ENCODE assay signal across 9 cellular contexts in genomic region chr4:22500128-22500611, GRCh38. TPM values are rescaled to one million over a fixed set of nuclear protein-coding genes. Genes with fewer than 3 reads are reported as not detected.
DNase-seq lines count a peak whose midpoint lies in the region; ATAC-seq and TF ChIP-seq lines count a peak whose summit lies in the region.
"Had no signal": no experiment of that assay in that cellular context is flagged by ENCODE, and none has a peak within 500 bp of the region (broad histone marks: within the 10 kb centered on the region; RNA-seq: fewer than 3 reads in every experiment).

No MANE protein-coding gene starts in this region.

- no peak for TF ChIP-seq POLR2A in esophagus muscularis mucosa (IDR thresholded peaks at IDR 0.05; ENCODE audit: low read depth)

- H3K4me3 ChIP-seq in esophagus muscularis mucosa (no peak overlapping the region), psoas muscle (no peak overlapping the region)

- H3K9me3 ChIP-seq in esophagus muscularis mucosa (no peaks in the 10 kb centered on the region), psoas muscle (no peaks in the 10 kb centered on the region)

- TF ChIP-seq RAD21 in Ishikawa (IDR thresholded peaks at IDR 0.05; ENCODE audit: low read depth) = no peak

- peak; percentile 27 for DNase-seq in NCI-H2196 (lab: John Stamatoyannopoulos, UW; ENCODE audit: unreplicated experiment)
- peak; percentile 42 for DNase-seq in esophagus muscularis mucosa (ENCODE audit: extremely low spot score)
- no peak for DNase-seq in psoas muscle
- DNase-seq in ecto neural progenitor cell (ENCODE audit: low spot score) = no peak
- DNase-seq: DND-41 had no signal

- TF ChIP-seq CTCF in esophagus muscularis mucosa (IDR thresholded peaks at IDR 0.05) = no peak
- no peak for TF ChIP-seq CTCF in psoas muscle (IDR thresholded peaks at IDR 0.05)

- H3K27ac ChIP-seq in esophagus muscularis mucosa (replicated peaks in 1 of 4) = peak overlapping the region; percentile 35 to 61 (median 40)
- H3K27ac ChIP-seq in psoas muscle = peak overlapping the region; percentile 70

- peaks cover 24 to 55% (median 37%) of the 10 kb centered on the region in 4 donors for H3K4me1 ChIP-seq in esophagus muscularis mucosa
- peaks cover 30% of the 10 kb centered on the region for H3K4me1 ChIP-seq in psoas muscle

- peak; percentile 50; the same call in 1 of the 2 replicates for TF ChIP-seq EP300 in Ishikawa (IDR thresholded peaks at IDR 0.05; ENCODE audit: borderline replicate concordance)
- TF ChIP-seq EP300 in esophagus muscularis mucosa (IDR thresholded peaks at IDR 0.05) = no peak

- intact Hi-C loops in esophagus muscularis mucosa (cut with DNase I) (no loop called here), psoas muscle (cut with DNase I) (no loop called here)

- 63% methylated on average over 8 of the region's 8 CpGs for WGBS in esophagus muscularis mucosa
- WGBS in psoas muscle, 3 donors = 26 to 35% (median 26%) methylated on average over 8 of the region's 8 CpGs

- H3K36me3 ChIP-seq in esophagus muscularis mucosa = no peaks in the 10 kb centered on the region
- no peaks in the 10 kb centered on the region for H3K36me3 ChIP-seq in psoas muscle (ENCODE audit: insufficient read depth in 1 of 2, low read depth in 1 of 2)

- H3K27me3 ChIP-seq in esophagus muscularis mucosa (no peaks in the 10 kb centered on the region), psoas muscle (ENCODE audit: insufficient read depth in 3 of 3, low read length in 2 of 3) (no peaks in the 10 kb centered on the region)

- ATAC-seq in psoas muscle (peak; percentile 33 to 79 (median 56)), HG03175 (IDR thresholded peaks at IDR 0.05; ENCODE audit: unreplicated experiment) (no peak), HG02870 (IDR thresholded peaks at IDR 0.05; ENCODE audit: unreplicated experiment) (no peak), GM18909 (IDR thresholded peaks at IDR 0.05; ENCODE audit: poor library complexity, unreplicated experiment) (no peak)

TF ChIP-seq in Ishikawa, 13 proteins besides CTCF, POLR2A, EP300 and RAD21:
- TF ChIP-seq MAX (IDR thresholded peaks at IDR 0.05) (no peak), EGR1 (IDR thresholded peaks at IDR 0.05) (no peak), CEBPB (IDR thresholded peaks at IDR 0.05) (0 out of 2 replicates have a peak, but pooled peaks have one; percentile 27), TCF12 (IDR thresholded peaks at IDR 0.05; ENCODE audit: low read depth) (peak; percentile 44; the same call in 1 of the 2 replicates), REST (IDR thresholded peaks at IDR 0.05; ENCODE audit: low read depth) (no peak), TAF1 (IDR thresholded peaks at IDR 0.05; ENCODE audit: low read depth) (no peak), NFIC (IDR thresholded peaks at IDR 0.05) (peak; percentile 88), TEAD4 (IDR thresholded peaks at IDR 0.05) (peak; percentile 71), ZBTB7A (IDR thresholded peaks at IDR 0.05; ENCODE audit: low read depth) (no peak), CREB1 (IDR thresholded peaks at IDR 0.05; ENCODE audit: low read depth) (no peak)

RNA-seq across cellular contexts. Expression of gene ADGRA3, which starts 15.7 kb away (rescaled TPM):
- total RNA-seq in esophagus muscularis mucosa = 10 to 100 TPM; 24.9 to 41.0 (median 35.3) TPM
- 10 to 100 TPM; 19.0 to 32.1 (median 23.2) TPM for total RNA-seq in psoas muscle
- polyA plus RNA-seq in psoas muscle = 10 to 100 TPM in 2 of 3 donors, 1 to 10 TPM in 1; 7.4 to 17.5 (median 16.9) TPM

Comparison
In these comparisons a context has a peak if more than half of its experiments do, and no peak if none do; other contexts are left out.
1. DNase-seq: peak in NCI-H2196 (single experiment) and esophagus muscularis mucosa (single experiment); none in psoas muscle (0 of 2) and ecto neural progenitor cell (single experiment).
2. ATAC-seq: peak in psoas muscle (4 of 4); none in HG03175 (single experiment), HG02870 (single experiment) and GM18909 (single experiment).